Comparison of ENCODE assay signal across 16 cellular contexts in the genomic region with DNA sequence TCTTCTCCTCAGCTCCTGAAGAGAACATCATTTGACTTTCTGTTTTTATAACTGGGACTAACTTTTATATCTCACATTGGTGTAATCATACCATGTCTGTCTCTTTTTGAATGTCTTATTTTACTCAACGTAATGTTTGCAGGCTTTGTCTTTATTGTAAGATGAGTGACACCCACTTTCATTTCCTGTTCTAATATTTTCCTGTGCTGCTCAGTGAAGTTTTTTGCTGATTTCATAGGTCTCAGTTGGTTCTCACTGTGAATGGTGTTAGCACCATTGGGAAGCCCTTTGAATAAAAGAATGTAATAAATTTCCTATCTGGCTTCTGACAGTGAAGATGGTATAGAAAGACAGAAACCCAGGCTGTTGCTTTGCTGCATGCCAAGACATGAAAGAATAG.
A peak's percentile ranks its signal among the peaks of the same experiment; 100 is the strongest.
DNase-seq lines count a peak whose midpoint lies in the region; ATAC-seq and TF ChIP-seq lines count a peak whose summit lies in the region.
"Had no signal": no experiment of that assay in that cellular context is flagged by ENCODE, and none has a peak within 500 bp of the region (broad histone marks: within the 10 kb centered on the region; RNA-seq: fewer than 3 reads in every experiment).

No MANE protein-coding gene starts in this region.

- no peaks in the 10 kb centered on the region for H3K9me3 Mint-ChIP-seq in CD8-positive, alpha-beta T cell
- no peaks in the 10 kb centered on the region for H3K9me3 Mint-ChIP-seq in activated B cell treated with CpG ODN at 0.5 μM for 24 hours

- no peaks in the 10 kb centered on the region for H3K27me3 ChIP-seq in CD8-positive, alpha-beta T cell (ENCODE audit: insufficient read depth, low read length)
- H3K27me3 ChIP-seq: SJSA1 had no signal

- no peak overlapping the region for H3K4me3 ChIP-seq in CD8-positive, alpha-beta T cell (ENCODE audit: low read depth, low read length)
- H3K4me3 ChIP-seq in mucosa of descending colon: no peak overlapping the region
- H3K4me3 ChIP-seq: SJSA1 had no signal

- H3K27me3 Mint-ChIP-seq in CD8-positive, alpha-beta T cell (ENCODE audit: low read depth): no peaks in the 10 kb centered on the region
- H3K27me3 Mint-ChIP-seq in activated B cell treated with CpG ODN at 0.5 μM for 24 hours: no peaks in the 10 kb centered on the region

- CTCF ChIA-PET in CD8-positive, alpha-beta T cell (lab: Charles Lee): no interaction called here
- CTCF ChIA-PET in activated B cell treated with CpG ODN at 0.5 μM for 24 hours (lab: Charles Lee): no interaction called here

- peak overlapping the region; percentile 45 for H3K27ac Mint-ChIP-seq in CD8-positive, alpha-beta T cell
- peak overlapping the region; percentile 56 for H3K27ac Mint-ChIP-seq in activated B cell treated with CpG ODN at 0.5 μM for 24 hours

- peak overlapping the region; percentile 23 for H3K4me3 Mint-ChIP-seq in CD8-positive, alpha-beta T cell
- peak overlapping the region; percentile 29 for H3K4me3 Mint-ChIP-seq in activated B cell treated with CpG ODN at 0.5 μM for 24 hours

- H3K4me1 ChIP-seq in CD8-positive, alpha-beta T cell (ENCODE audit: insufficient read depth, low read length): peaks cover 17% of the 10 kb centered on the region
- no peaks in the 10 kb centered on the region for H3K4me1 ChIP-seq in mucosa of descending colon (ENCODE audit: low read depth)
- H3K4me1 ChIP-seq: SJSA1 had no signal

- H3K9me3 ChIP-seq in CD8-positive, alpha-beta T cell (ENCODE audit: low read length): no peaks in the 10 kb centered on the region
- no peaks in the 10 kb centered on the region for H3K9me3 ChIP-seq in mucosa of descending colon
- H3K9me3 ChIP-seq: SJSA1 had no signal

- ATAC-seq in CD8-positive, alpha-beta T cell: no peak
- ATAC-seq in GM18511 (IDR thresholded peaks at IDR 0.05; ENCODE audit: unreplicated experiment): peak; percentile 43
- no peak for ATAC-seq in activated B cell treated with CpG ODN at 0.5 μM for 24 hours (ENCODE audit: low read depth)
- peak; percentile 6 for ATAC-seq in mucosa of descending colon
- ATAC-seq in HG03280 (IDR thresholded peaks at IDR 0.05; ENCODE audit: unreplicated experiment): no peak
- ATAC-seq in HG03469 (IDR thresholded peaks at IDR 0.05; ENCODE audit: unreplicated experiment): no peak

- H3K36me3 ChIP-seq in CD8-positive, alpha-beta T cell (ENCODE audit: insufficient read depth, low read length): peaks cover 3% of the 10 kb centered on the region
- no peaks in the 10 kb centered on the region for H3K36me3 ChIP-seq in mucosa of descending colon (ENCODE audit: low read depth)

- intact Hi-C loops in CD8-positive, alpha-beta T cell (cut with DNase I, micrococcal nuclease): loop anchor here (10.0 kb wide), 2 partner anchors 334 to 856 kb away; no protein-coding TSS in a partner anchor
- intact Hi-C loops in activated B cell treated with CpG ODN at 0.5 μM for 24 hours (cut with micrococcal nuclease): no loop called here
- intact Hi-C loops in mucosa of descending colon (cut with DNase I, micrococcal nuclease): loop anchor here in 1 of 2 donors (10.0 kb wide), 1 partner anchor 134 kb away; no protein-coding TSS in a partner anchor

- TF ChIP-seq CTCF in CD8-positive, alpha-beta T cell (IDR thresholded peaks at IDR 0.05): no peak
- TF ChIP-seq CTCF in activated B cell treated with CpG ODN at 0.5 μM for 24 hours (IDR thresholded peaks at IDR 0.05) (no peak), mucosa of descending colon (IDR thresholded peaks at IDR 0.05) (no peak)

- H3K27ac ChIP-seq in CD8-positive, alpha-beta T cell (ENCODE audit: low read depth, low read length): no peak overlapping the region
- H3K27ac ChIP-seq: C4-2B, SJSA1 had no signal

- POLR2A ChIA-PET in CD8-positive, alpha-beta T cell (lab: Charles Lee): no interaction called here
- POLR2A ChIA-PET in activated B cell treated with CpG ODN at 0.5 μM for 24 hours (lab: Charles Lee): no interaction called here

- H3K36me3 Mint-ChIP-seq in CD8-positive, alpha-beta T cell: peaks cover 27% of the 10 kb centered on the region
- peaks cover 29% of the 10 kb centered on the region for H3K36me3 Mint-ChIP-seq in activated B cell treated with CpG ODN at 0.5 μM for 24 hours (ENCODE audit: low read depth)

- DNase-seq in CD8-positive, alpha-beta T cell: no peak
- DNase-seq in activated B cell treated with CpG ODN at 0.5 μM for 24 hours (no peak), mucosa of descending colon (no peak), NCI-H187 (lab: John Stamatoyannopoulos, UW) (no peak)
- DNase-seq: activated effector memory CD4-positive, alpha-beta T cell treated with anti-CD3 and anti-CD28 coated beads, Interleukin-2, amount 50 U/mL, for 16 hours; central memory CD4-positive, alpha-beta T cell; GF-D8; hypothalamus; left ventricle myocardium superior; NCI-H2029; NCI-H748 treated with DMSO at 0.1 percent for 48 hours had no signal

- H3K4me1 Mint-ChIP-seq in CD8-positive, alpha-beta T cell (ENCODE audit: low read depth): peaks cover 41% of the 10 kb centered on the region
- H3K4me1 Mint-ChIP-seq in activated B cell treated with CpG ODN at 0.5 μM for 24 hours: peaks cover 31% of the 10 kb centered on the region

Comparison
In these comparisons a context has a peak if more than half of its experiments do, and no peak if none do; other contexts are left out.
1. ATAC-seq: peak in GM18511 (single experiment) and mucosa of descending colon (single experiment); none in CD8-positive, alpha-beta T cell (single experiment), activated B cell treated with CpG ODN at 0.5 μM for 24 hours (single experiment), HG03280 (single experiment) and HG03469 (single experiment).